Comparison of ENCODE assay signal across 18 cellular contexts in the genomic region with DNA sequence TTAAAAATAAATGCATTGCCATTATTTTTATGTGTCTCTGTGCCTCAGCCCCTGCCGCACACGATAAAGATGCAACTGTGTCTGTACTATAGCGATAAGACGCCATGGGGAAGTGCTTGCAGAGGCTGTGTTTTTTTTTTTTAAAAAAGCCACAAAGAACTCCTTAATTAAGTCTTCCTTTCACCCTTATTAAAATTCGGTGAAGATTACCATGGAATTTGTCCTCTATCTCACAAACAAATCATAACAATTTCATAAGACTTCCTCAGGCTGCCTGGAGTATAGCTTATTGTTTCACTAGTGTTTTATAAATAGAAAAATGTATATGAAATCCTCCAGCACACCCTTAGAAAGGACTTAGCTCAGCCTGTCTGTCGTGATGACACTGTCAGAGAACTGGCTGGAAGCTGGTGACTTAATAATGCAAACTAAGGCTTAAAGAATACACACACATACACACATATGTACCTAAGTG.
DNase-seq lines count a peak whose midpoint lies in the region; ATAC-seq, FAIRE-seq and TF ChIP-seq lines count a peak whose summit lies in the region.
"Had no signal": no experiment of that assay in that cellular context is flagged by ENCODE, and none has a peak within 500 bp of the region (broad histone marks: within the 10 kb centered on the region; RNA-seq: fewer than 3 reads in every experiment).

No MANE protein-coding gene starts in this region.

- POLR2A ChIA-PET in CD4-positive, alpha-beta memory T cell (lab: Charles Lee; ENCODE audit: partially characterized antibody), result interaction anchor here (1.3 kb wide), 1 partner anchor 10 kb away, joined by 3 read pairs; no protein-coding TSS in a partner anchor
- POLR2A ChIA-PET in K562 (lab: Yijun Ruan, JAX) (interaction anchor here (1.0 kb wide), 2 partner anchors 10 to 13 kb away, joined by 3 to 4 read pairs; no protein-coding TSS in a partner anchor), A673 (lab: Charles Lee; ENCODE audit: low non-redundant PET) (no interaction called here)

- CTCF ChIA-PET in CD4-positive, alpha-beta memory T cell (lab: Charles Lee; ENCODE audit: partially characterized antibody), result no interaction called here
- CTCF ChIA-PET in K562 (lab: Yijun Ruan, JAX; ENCODE audit: low intra/inter-chr PET ratio) (interaction anchor here (0.6 kb wide), 1 partner anchor 20 kb away, joined by 3 read pairs; no protein-coding TSS in a partner anchor), A673 (lab: Charles Lee) (interaction anchor here (0.5 kb wide), 1 partner anchor 372 kb away, joined by 6 read pairs; no protein-coding TSS in a partner anchor)

- peak overlapping the region in 4 of 8 donors; percentile 14 to 50 (median 24) for H3K4me3 Mint-ChIP-seq in CD4-positive, alpha-beta memory T cell

- H3K9me3 ChIP-seq in CD4-positive, alpha-beta memory T cell (ENCODE audit: control insufficient read depth in 1 of 2, low read length in 2 of 2), result no peaks in the 10 kb centered on the region
- no peaks in the 10 kb centered on the region for H3K9me3 ChIP-seq in SK-N-MC (ENCODE audit: low read depth, low read length)
- H3K9me3 ChIP-seq in K562 (replicated peaks; ENCODE audit: control insufficient read depth, insufficient read depth, low read depth, low read length), result no peaks in the 10 kb centered on the region
- no peaks in the 10 kb centered on the region for H3K9me3 ChIP-seq in A673 (ENCODE audit: low read depth, low read length, poor library complexity, severe bottlenecking)

- H3K9ac ChIP-seq in SK-N-MC (ENCODE audit: insufficient read length), result peak overlapping the region; percentile 38
- H3K9ac ChIP-seq in K562 (ENCODE audit: insufficient read depth in 1 of 2, low read depth in 2 of 2, low read length in 2 of 2), result peak overlapping the region in 1 of 2 experiments; percentile 41; a peak in 1 of 4 replicates

- H3K27me3 Mint-ChIP-seq in CD4-positive, alpha-beta memory T cell, result peaks cover 0 to 2% of the 10 kb centered on the region in 2 donors

- no peaks in the 10 kb centered on the region for H3K9me1 ChIP-seq in K562 (ENCODE audit: control insufficient read depth, insufficient read depth, low read length)

- H3K27ac ChIP-seq in CD4-positive, alpha-beta memory T cell (ENCODE audit: low read depth, low read length), result no peak overlapping the region
- H3K27ac ChIP-seq in SK-N-MC (peak overlapping the region; percentile 81), K562 (ENCODE audit: extremely low read depth, low read depth, low read length) (peak overlapping the region; percentile 70), A673 (ENCODE audit: low read depth, low read length, poor library complexity, severe bottlenecking) (no peak overlapping the region)
- H3K27ac ChIP-seq: RWPE1 had no signal

- peak; percentile 91 for FAIRE-seq in K562 (lab: Jason Lieb, UNC)

- peaks cover 0 to 4% (median under 1%) of the 10 kb centered on the region in 8 donors for H3K9me3 Mint-ChIP-seq in CD4-positive, alpha-beta memory T cell

- DNase-seq in CD4-positive, alpha-beta memory T cell, result no peak
- DNase-seq in HUDEP-2 (lab: John Stamatoyannopoulos, UW; ENCODE audit: unreplicated experiment in 76 of 76) (peak in 72 of 76 experiments; percentile 16 to 89 (median 64)), SK-N-MC (ENCODE audit: low read depth, low spot score) (peak; percentile 78), K562 (ENCODE audit: extremely low read depth in 1 of 4, low spot score in 3 of 4) (peak; percentile 55 to 88 (median 72)), A673 (ENCODE audit: low spot score) (no peak), medulla oblongata (ENCODE audit: extremely low spot score) (no peak), head of caudate nucleus (no peak), AML-193 (lab: John Stamatoyannopoulos, UW) (no peak)
- DNase-seq: C1 segment of cervical spinal cord, DMS79 treated with DMSO at 0.1 percent for 48 hours, H7, NCI-H187, NCI-H2107, NCI-H2227 treated with DMSO at 0.1 percent for 48 hours, NCI-H524 treated with DMSO at 0.1 percent for 48 hours, PC-3, SIG-M5 had no signal

- peak overlapping the region in 4 of 7 donors; percentile 22 to 62 (median 54) for H3K27ac Mint-ChIP-seq in CD4-positive, alpha-beta memory T cell

- H3K4me2 ChIP-seq in K562 (ENCODE audit: insufficient read depth, low read length), result peak overlapping the region; percentile 37

- H4K20me1 ChIP-seq in K562 (replicated peaks; ENCODE audit: control insufficient read depth, insufficient read depth, low read length), result no peaks in the 10 kb centered on the region

- no peaks in the 10 kb centered on the region for H3K27me3 ChIP-seq in CD4-positive, alpha-beta memory T cell (ENCODE audit: insufficient read depth, low read length)
- H3K27me3 ChIP-seq in K562 (ENCODE audit: control insufficient read depth in 2 of 2, insufficient read depth in 2 of 2, low read length in 2 of 2), result no peaks in the 10 kb centered on the region
- H3K27me3 ChIP-seq in A673 (replicated peaks; ENCODE audit: insufficient read depth, low read depth, low read length, poor library complexity), result no peaks in the 10 kb centered on the region

- peak overlapping the region; percentile 41; the same call in 1 of the 2 replicates for H2AFZ ChIP-seq in K562 (ENCODE audit: low read depth, low read length)

- H3K79me2 ChIP-seq in K562 (ENCODE audit: control insufficient read depth, insufficient read depth, low read length), result no peaks in the 10 kb centered on the region

- peak; percentile 96 for ATAC-seq in K562
- ATAC-seq: PC-3 had no signal

- H3K4me3 ChIP-seq in CD4-positive, alpha-beta memory T cell (ENCODE audit: low read length in 2 of 2), result no peak overlapping the region
- H3K4me3 ChIP-seq in SK-N-MC (peak overlapping the region; percentile 52), K562 (no peak overlapping the region), A673 (ENCODE audit: low read depth, low read length, poor library complexity, severe bottlenecking) (no peak overlapping the region)

- TF ChIP-seq CTCF in K562 (IDR thresholded peaks at IDR 0.05 in 2 of 3, conservative IDR thresholded peaks at IDR 0.05 in 1 of 3; ENCODE audit: insufficient read depth in 2 of 3, low read depth in 1 of 3, low read length in 3 of 3), result no peak
- no peak for TF ChIP-seq CTCF in A673 (conservative IDR thresholded peaks at IDR 0.05; ENCODE audit: low read depth, low read length)

- no peak for TF ChIP-seq POLR2A in K562 (conservative IDR thresholded peaks at IDR 0.05)

- BruUV-seq in K562 (replicated peaks; lab: Mats Ljungman, UMichigan), result no TSS peak
- no TSS peak for BruUV-seq in A673 (replicated peaks; lab: Mats Ljungman, UMichigan)

- intact Hi-C loops in CD4-positive, alpha-beta memory T cell (cut with micrococcal nuclease), result loop anchor here (10.0 kb wide), 1 partner anchor 544 kb away; the partner anchor contains the start of genes HDDC3 and UNC45A
- intact Hi-C loops in K562 (cut with micrococcal nuclease), result no loop called here
- intact Hi-C loops in A673 (cut with micrococcal nuclease; ENCODE audit: unreplicated experiment), result no loop called here
- intact Hi-C loops in head of caudate nucleus (cut with DNase I), result no loop called here

- in situ Hi-C loops in K562 (cut with MboI), result no loop called here

- TF ChIP-seq EP300 in K562 (IDR thresholded peaks at IDR 0.05; ENCODE audit: low read length), result peak; percentile 98

- TF ChIP-seq RAD21 in K562 (CRISPR knock-in tag; conservative IDR thresholded peaks at IDR 0.05 in 1 of 2, IDR thresholded peaks at IDR 0.05 in 1 of 2), result no peak

- no peaks in the 10 kb centered on the region for H3K36me3 Mint-ChIP-seq in CD4-positive, alpha-beta memory T cell

- peaks cover 22 to 73% (median 50%) of the 10 kb centered on the region in 4 donors for H3K4me1 Mint-ChIP-seq in CD4-positive, alpha-beta memory T cell

- peaks cover 92% of the 10 kb centered on the region for H3K4me1 ChIP-seq in CD4-positive, alpha-beta memory T cell (ENCODE audit: insufficient read depth, low read length)
- peaks cover 12 to 29% of the 10 kb centered on the region in 2 experiments for H3K4me1 ChIP-seq in K562 (replicated peaks in 1 of 2; ENCODE audit: control insufficient read depth in 2 of 2, insufficient read depth in 2 of 2, low read length in 2 of 2)
- peaks cover 6% of the 10 kb centered on the region for H3K4me1 ChIP-seq in A673 (ENCODE audit: insufficient read depth, low read length, poor library complexity, severe bottlenecking)

- H3K36me3 ChIP-seq in CD4-positive, alpha-beta memory T cell (ENCODE audit: insufficient read depth, low read length), result no peaks in the 10 kb centered on the region
- H3K36me3 ChIP-seq in SK-N-MC (ENCODE audit: insufficient read depth, low read length) (no peaks in the 10 kb centered on the region), K562 (ENCODE audit: control insufficient read depth, insufficient read depth, low read length) (no peaks in the 10 kb centered on the region), A673 (ENCODE audit: insufficient read depth, low read length, poor library complexity, severe bottlenecking) (no peaks in the 10 kb centered on the region)

- WGBS in K562 (ENCODE audit: insufficient coverage, low coverage, missing lambda C conversion rate), result 1% methylated on average over 6 of the region's 6 CpGs

TF ChIP-seq in K562, 482 proteins besides CTCF, POLR2A, EP300 and RAD21 (continues in another document):
- TF ChIP-seq SUPT5H (IDR thresholded peaks at IDR 0.05), result no peak
- TF ChIP-seq ZNF134 (CRISPR knock-in tag; conservative IDR thresholded peaks at IDR 0.05), result no peak
- TF ChIP-seq KAT8 (IDR thresholded peaks at IDR 0.05; ENCODE audit: low read depth), result no peak
- peak; percentile 97 for TF ChIP-seq SMARCE1 (IDR thresholded peaks at IDR 0.05)
- TF ChIP-seq BCOR (IDR thresholded peaks at IDR 0.05), result 0 out of 2 replicates have a peak, but pooled peaks have one; percentile 17
- TF ChIP-seq SREBF2 (CRISPR knock-in tag; IDR thresholded peaks at IDR 0.05), result no peak
- TF ChIP-seq, protein P1, sequence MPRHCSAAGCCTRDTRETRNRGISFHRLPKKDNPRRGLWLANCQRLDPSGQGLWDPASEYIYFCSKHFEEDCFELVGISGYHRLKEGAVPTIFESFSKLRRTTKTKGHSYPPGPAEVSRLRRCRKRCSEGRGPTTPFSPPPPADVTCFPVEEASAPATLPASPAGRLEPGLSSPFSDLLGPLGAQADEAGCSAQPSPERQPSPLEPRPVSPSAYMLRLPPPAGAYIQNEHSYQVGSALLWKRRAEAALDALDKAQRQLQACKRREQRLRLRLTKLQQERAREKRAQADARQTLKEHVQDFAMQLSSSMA (CRISPR knock-in tag; IDR thresholded peaks at IDR 0.05), result no peak
- TF ChIP-seq NRF1 (conservative IDR thresholded peaks at IDR 0.05 in 1 of 2, IDR thresholded peaks at IDR 0.05 in 1 of 2), result no peak
- TF ChIP-seq ZNF695 (CRISPR knock-in tag; IDR thresholded peaks at IDR 0.05), result no peak
- no peak for TF ChIP-seq ZNF444 (CRISPR knock-in tag; IDR thresholded peaks at IDR 0.05)
- no peak for TF ChIP-seq CHD1 (IDR thresholded peaks at IDR 0.05; ENCODE audit: low read length)

Comparison
In these comparisons a context has a peak if more than half of its experiments do, and no peak if none do; other contexts are left out.
1. DNase-seq: peak in HUDEP-2 (72 of 76), SK-N-MC (single experiment) and K562 (4 of 4); none in CD4-positive, alpha-beta memory T cell (0 of 5), A673 (single experiment), medulla oblongata (single experiment), head of caudate nucleus (0 of 42) and AML-193 (0 of 2).
2. H3K27ac ChIP-seq: peak in SK-N-MC (single experiment) and K562 (single experiment); none in CD4-positive, alpha-beta memory T cell (single experiment) and A673 (single experiment).